ENCODE assay signal across 15 cellular contexts in the genomic region with DNA sequence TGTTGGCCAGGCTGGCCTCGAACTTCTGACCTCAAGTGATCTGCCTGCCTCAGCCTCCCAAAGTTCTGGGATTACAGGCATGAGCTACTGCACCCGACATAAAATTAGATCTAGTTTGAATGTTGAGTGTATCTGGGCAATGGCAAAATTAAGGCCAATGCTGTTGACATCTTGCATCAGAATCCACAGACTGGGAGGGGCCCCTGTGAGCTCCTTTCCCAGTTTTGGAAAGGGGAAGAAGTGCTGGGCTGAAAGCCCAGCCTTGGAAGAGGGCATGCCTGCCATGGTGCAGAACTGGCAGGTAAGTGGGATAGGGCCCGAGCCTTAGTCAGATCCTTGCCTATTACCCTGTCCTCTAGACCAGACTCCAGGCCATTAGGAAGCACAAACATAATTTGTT.
"Had no signal": no experiment of that assay in that cellular context is flagged by ENCODE, and none has a peak within 500 bp of the region (broad histone marks: within the 10 kb centered on the region; RNA-seq: fewer than 3 reads in every experiment).

No MANE protein-coding gene starts in this region.

- H3K9me3 ChIP-seq: lower lobe of right lung, ovary, right lobe of liver, spleen, tibial artery had no signal

- H3K4me3 ChIP-seq: lower lobe of right lung, ovary, right lobe of liver, spleen, tibial artery had no signal

- H3K27me3 ChIP-seq: ovary, right lobe of liver, spleen, tibial artery had no signal

- DNase-seq: cerebellar nuclear complex; effector memory CD8-positive, alpha-beta T cell; foreskin keratinocyte; hippocampal formation; lower lobe of right lung; natural killer cell; ovary; right lobe of liver; spleen; stimulated activated CD4-positive, alpha-beta T cell treated with anti-CD3 and anti-CD28 coated beads, Interleukin-15, amount 100 ng/mL, for 24 hours; stimulated activated CD4-positive, alpha-beta T cell treated with anti-CD3 and anti-CD28 coated beads, Interleukin-1b, Interleukin-23, amount 100 ng/mL, for 48 hours; stimulated activated CD4-positive, alpha-beta T cell treated with anti-CD3 and anti-CD28 coated beads, Interleukin-4, amount 100 ng/mL, for 24 hours; tibial artery had no signal

- H3K36me3 ChIP-seq: lower lobe of right lung, ovary, right lobe of liver, spleen, tibial artery had no signal

- ATAC-seq: effector memory CD8-positive, alpha-beta T cell; foreskin keratinocyte; lower lobe of right lung; natural killer cell; stimulated activated memory B cell treated with anti-CD40 and anti-IgM and Interleukin-4, amounts not matched to agents 10 μg/mL and 1 μg/mL and 100 μg/mL, for 72 hours had no signal

- H3K27ac ChIP-seq: epithelial cell of prostate, foreskin keratinocyte, lower lobe of right lung, ovary, right lobe of liver, spleen, tibial artery had no signal

- H3K4me1 ChIP-seq: lower lobe of right lung, spleen had no signal
